In the genomic region with DNA sequence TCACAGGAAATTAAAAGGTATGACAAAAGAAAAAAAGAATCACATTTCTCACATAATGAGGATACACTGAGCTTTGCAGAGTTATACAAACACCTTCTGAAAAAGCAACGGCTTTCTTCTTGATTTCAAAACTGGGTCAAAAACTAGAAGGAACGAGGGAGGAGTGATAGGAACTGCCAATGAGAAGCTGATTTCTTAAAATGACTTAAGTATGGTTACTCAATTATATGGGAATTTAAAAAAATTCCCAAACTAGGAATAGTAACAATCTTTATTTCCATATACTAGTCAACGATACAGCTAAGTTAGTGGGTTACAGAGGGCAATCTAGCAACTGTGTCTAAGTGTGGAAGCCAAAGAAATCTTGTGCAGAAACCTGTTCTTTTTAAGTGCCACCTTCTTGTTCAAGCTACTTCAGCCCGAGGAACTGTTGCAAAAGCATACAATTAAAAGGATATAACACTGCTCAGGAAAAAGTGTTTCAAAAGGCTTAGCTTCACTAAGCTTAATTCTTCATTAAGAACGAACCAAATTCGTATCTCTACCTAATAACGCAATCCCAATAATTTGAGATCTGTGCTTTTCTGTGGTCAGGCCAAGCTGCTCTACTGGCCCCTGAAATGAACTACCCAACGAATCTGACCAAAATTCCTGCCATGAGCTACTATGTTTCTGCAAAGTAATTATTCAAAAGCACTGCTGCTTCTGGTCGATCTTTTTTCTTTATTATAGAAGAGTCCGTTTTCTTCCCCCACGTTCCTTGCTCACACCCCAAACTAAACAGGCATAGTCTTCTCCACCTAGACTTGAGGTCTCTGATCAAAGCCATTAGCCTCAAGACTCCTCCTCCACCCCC, we compare ENCODE assay signal across 8 cellular contexts. TPM values are rescaled to one million over a fixed set of nuclear protein-coding genes. Genes with fewer than 3 reads are reported as not detected.
DNase-seq lines count a peak whose midpoint lies in the region; ATAC-seq and TF ChIP-seq lines count a peak whose summit lies in the region.

No MANE protein-coding gene starts in this region.

- ATAC-seq in DND-41 (ENCODE audit: insufficient read depth, low read depth) = no peak
- no peak for ATAC-seq in HG03139 (IDR thresholded peaks at IDR 0.05; ENCODE audit: unreplicated experiment)

- H3K79me2 ChIP-seq in DND-41 (ENCODE audit: insufficient read depth, low read length) (peaks cover 80% of the 10 kb centered on the region), MM.1S (ENCODE audit: low read length) (peaks cover 76% of the 10 kb centered on the region)

- no peaks in the 10 kb centered on the region for H3K9me2 ChIP-seq in MM.1S (replicated peaks; ENCODE audit: insufficient read depth, low read length)

- no peak for DNase-seq in DND-41
- DNase-seq in MM.1S = no peak
- no peak for DNase-seq in choroid plexus epithelial cell (ENCODE audit: low read depth)
- DNase-seq in ureter (ENCODE audit: low spot score) = no peak
- DNase-seq in retina = no peak
- no peak for DNase-seq in NCI-H2227 (lab: John Stamatoyannopoulos, UW; ENCODE audit: unreplicated experiment)

- H3K9me3 Mint-ChIP-seq in nephron = no peaks in the 10 kb centered on the region

- H2AFZ ChIP-seq in DND-41 (ENCODE audit: low read depth, low read length) (no peak overlapping the region), MM.1S (ENCODE audit: low read length) (no peak overlapping the region)

- H3F3A ChIP-seq in MM.1S (ENCODE audit: insufficient read depth, low read length) = no peaks in the 10 kb centered on the region; the same call in 1 of the 2 replicates

- H4K20me1 ChIP-seq in DND-41 (ENCODE audit: insufficient read depth, low read length) (peaks cover 28% of the 10 kb centered on the region; the same call in 1 of the 2 replicates), MM.1S (ENCODE audit: insufficient read depth, low read length) (no peaks in the 10 kb centered on the region; the same call in 1 of the 2 replicates)

- peak overlapping the region; percentile 91 to 96 (median 93) for H3K27ac Mint-ChIP-seq in nephron

- H3K4me3 Mint-ChIP-seq in nephron = peak overlapping the region; percentile 93 to 95 (median 94)

- H3K27me3 ChIP-seq in DND-41 (ENCODE audit: insufficient read depth, low read length, poor library complexity) (no peaks in the 10 kb centered on the region), MM.1S (replicated peaks; ENCODE audit: insufficient read depth, low read length) (no peaks in the 10 kb centered on the region)

- peak overlapping the region; percentile 65 for H3K4me2 ChIP-seq in DND-41 (ENCODE audit: insufficient read depth, low read length)
- H3K4me2 ChIP-seq in MM.1S (ENCODE audit: low read depth, low read length) = peak overlapping the region; percentile 93; the same call in 1 of the 2 replicates

- H3K9ac ChIP-seq in DND-41 (ENCODE audit: low read depth, low read length) (peak overlapping the region; percentile 99), MM.1S (ENCODE audit: low read length) (no peak overlapping the region)

- TF ChIP-seq CTCF in DND-41 (IDR thresholded peaks at IDR 0.05; ENCODE audit: borderline replicate concordance, extremely low read depth, low read length, poor library complexity, severe bottlenecking) (no peak), MM.1S (IDR thresholded peaks at IDR 0.05; ENCODE audit: low read length) (no peak), choroid plexus epithelial cell (conservative IDR thresholded peaks at IDR 0.05; ENCODE audit: low read depth, low read length) (no peak), nephron (IDR thresholded peaks at IDR 0.05; ENCODE audit: unreplicated experiment in 3 of 3) (no peak)

- H3K4me3 ChIP-seq in DND-41 (ENCODE audit: low read depth in 1 of 2, low read length in 2 of 2) (peak overlapping the region; percentile 34 to 66; a peak in 3 of 4 replicates), MM.1S (ENCODE audit: low read length) (no peak overlapping the region), choroid plexus epithelial cell (ENCODE audit: low read depth, low read length) (peak overlapping the region; percentile 88)

- peak overlapping the region; percentile 93 for H3K27ac ChIP-seq in DND-41 (ENCODE audit: low read length)
- H3K27ac ChIP-seq in MM.1S (ENCODE audit: low read length) = no peak overlapping the region

- peaks cover 6% of the 10 kb centered on the region for H3K27me3 Mint-ChIP-seq in nephron (ENCODE audit: low read depth)

- H3K9me3 ChIP-seq in DND-41 (ENCODE audit: insufficient read depth, low read length, severe bottlenecking) (no peaks in the 10 kb centered on the region), MM.1S (replicated peaks; ENCODE audit: insufficient read depth, low read length) (no peaks in the 10 kb centered on the region)

- no peaks in the 10 kb centered on the region for H3K36me3 Mint-ChIP-seq in nephron (ENCODE audit: low read depth)

- H3K4me1 ChIP-seq in DND-41 (ENCODE audit: insufficient read depth, low read length) (peaks cover 45% of the 10 kb centered on the region), MM.1S (ENCODE audit: low read length) (peaks cover 27% of the 10 kb centered on the region)

- H3K36me3 ChIP-seq in DND-41 (ENCODE audit: insufficient read depth, low read length) (peaks cover 13% of the 10 kb centered on the region; the same call in 1 of the 2 replicates), MM.1S (replicated peaks; ENCODE audit: insufficient read depth, low read length) (no peaks in the 10 kb centered on the region)

- peaks cover 61% of the 10 kb centered on the region for H3K4me1 Mint-ChIP-seq in nephron

RNA-seq across cellular contexts. Expression of a gene that starts 1.9 kb away (rescaled TPM):
- total RNA-seq in ureter = 58.2 TPM
